28 cellular contexts compared by ENCODE assay signal in genomic region chr21:13368200-13368599, GRCh38.
"Had no signal": no experiment of that assay in that cellular context is flagged by ENCODE, and none has a peak within 500 bp of the region (broad histone marks: within the 10 kb centered on the region; RNA-seq: fewer than 3 reads in every experiment).

No MANE protein-coding gene starts in this region.

- H3K4me1 ChIP-seq: pancreas, psoas muscle, right lobe of liver, sigmoid colon, stomach, thyroid gland, tibial nerve, upper lobe of left lung, vagina had no signal

- H3K4me3 Mint-ChIP-seq: naive B cell; naive thymus-derived CD8-positive, alpha-beta T cell; natural killer cell treated with Interleukin-12 subunit alpha and Interleukin-12 subunit beta and Interleukin-15 and Interleukin-18, amount 100 ng/mL, for 72 hours; nephron progenitor cell; neural crest cell; stimulated activated effector memory CD8-positive, alpha-beta T cell treated with anti-CD3 and anti-CD28 coated beads, Interleukin-12 subunit alpha, Interleukin-12 subunit beta, amount 100 ng/mL, for 72 hours; stimulated activated naive B cell treated with anti-CD40 and anti-IgM and Interleukin-4, amounts not matched to agents 10 μg/mL and 1 μg/mL and 100 μg/mL, for 72 hours had no signal

- H3K36me3 ChIP-seq: neutrophil, pancreas, right lobe of liver, sigmoid colon, stomach, thoracic aorta, thyroid gland, tibial nerve, upper lobe of left lung, vagina had no signal

- H3K9me3 ChIP-seq: neutrophil, pancreas, psoas muscle, right lobe of liver, thoracic aorta, thyroid gland, tibial nerve, upper lobe of left lung, vagina had no signal

- DNase-seq: naive B cell; naive thymus-derived CD8-positive, alpha-beta T cell; nephron progenitor cell; nucleus accumbens; pancreas; psoas muscle; right lobe of liver; sigmoid colon; small intestine; stimulated activated CD4-positive, alpha-beta T cell treated with anti-CD3 and anti-CD28 coated beads, Interleukin-15, amount 100 ng/mL, for 24 hours; stimulated activated CD4-positive, alpha-beta T cell treated with anti-CD3 and anti-CD28 coated beads, Interleukin-2, amount 100 ng/mL, for 24 hours; stimulated activated CD4-positive, alpha-beta T cell treated with anti-CD3 and anti-CD28 coated beads, Interleukin-2, amount 100 ng/mL, for 48 hours; stimulated activated CD4-positive, alpha-beta T cell treated with anti-CD3 and anti-CD28 coated beads, Interleukin-4, amount 100 ng/mL, for 24 hours; stimulated activated naive B cell treated with anti-CD40 and anti-IgM and Interleukin-4, amounts not matched to agents 10 μg/mL and 1 μg/mL and 100 μg/mL, for 72 hours; stimulated activated naive CD4-positive, alpha-beta T cell treated with Interleukin-2 at 50 U/mL for 16 hours; stomach; thyroid gland; trophoblast cell had no signal

- H3K4me1 Mint-ChIP-seq: naive B cell; naive thymus-derived CD8-positive, alpha-beta T cell; nephron progenitor cell; neural crest cell; stimulated activated effector memory CD8-positive, alpha-beta T cell treated with anti-CD3 and anti-CD28 coated beads, Interleukin-12 subunit alpha, Interleukin-12 subunit beta, amount 100 ng/mL, for 72 hours; stimulated activated naive B cell treated with anti-CD40 and anti-IgM and Interleukin-4, amounts not matched to agents 10 μg/mL and 1 μg/mL and 100 μg/mL, for 72 hours had no signal

- H3K27ac Mint-ChIP-seq: naive B cell; naive thymus-derived CD8-positive, alpha-beta T cell; natural killer cell treated with Interleukin-12 subunit alpha and Interleukin-12 subunit beta and Interleukin-15 and Interleukin-18, amount 100 ng/mL, for 72 hours; nephron progenitor cell; progenitor cell of endocrine pancreas; stimulated activated effector memory CD8-positive, alpha-beta T cell treated with anti-CD3 and anti-CD28 coated beads, Interleukin-12 subunit alpha, Interleukin-12 subunit beta, amount 100 ng/mL, for 72 hours; stimulated activated naive B cell treated with anti-CD40 and anti-IgM and Interleukin-4, amounts not matched to agents 10 μg/mL and 1 μg/mL and 100 μg/mL, for 72 hours had no signal

- ATAC-seq: naive thymus-derived CD8-positive, alpha-beta T cell; natural killer cell treated with Interleukin-12 subunit alpha and Interleukin-12 subunit beta and Interleukin-15 and Interleukin-18, amount 100 ng/mL, for 72 hours; pancreas; psoas muscle; right cardiac atrium; right lobe of liver; stimulated activated effector memory CD8-positive, alpha-beta T cell treated with anti-CD3 and anti-CD28 coated beads, Interleukin-12 subunit alpha, Interleukin-12 subunit beta, amount 100 ng/mL, for 72 hours; stimulated activated naive B cell treated with anti-CD40 and anti-IgM and Interleukin-4, amounts not matched to agents 10 μg/mL and 1 μg/mL and 100 μg/mL, for 72 hours had no signal

- H3K4me3 ChIP-seq: pancreas, psoas muscle, right lobe of liver, sigmoid colon, stomach, thoracic aorta, thyroid gland, tibial nerve, upper lobe of left lung, vagina had no signal

- H3K27me3 Mint-ChIP-seq: naive B cell; natural killer cell treated with Interleukin-12 subunit alpha and Interleukin-12 subunit beta and Interleukin-15 and Interleukin-18, amount 100 ng/mL, for 72 hours; progenitor cell of endocrine pancreas; stimulated activated naive B cell treated with anti-CD40 and anti-IgM and Interleukin-4, amounts not matched to agents 10 μg/mL and 1 μg/mL and 100 μg/mL, for 72 hours had no signal

- H3K27me3 ChIP-seq: neutrophil, pancreas, right lobe of liver, sigmoid colon, stomach, thyroid gland, tibial nerve, upper lobe of left lung, vagina had no signal

- H3K27ac ChIP-seq: neutrophil, pancreas, psoas muscle, right lobe of liver, sigmoid colon, stomach, thoracic aorta, thyroid gland, tibial nerve, upper lobe of left lung, vagina had no signal
